In the genomic region with DNA sequence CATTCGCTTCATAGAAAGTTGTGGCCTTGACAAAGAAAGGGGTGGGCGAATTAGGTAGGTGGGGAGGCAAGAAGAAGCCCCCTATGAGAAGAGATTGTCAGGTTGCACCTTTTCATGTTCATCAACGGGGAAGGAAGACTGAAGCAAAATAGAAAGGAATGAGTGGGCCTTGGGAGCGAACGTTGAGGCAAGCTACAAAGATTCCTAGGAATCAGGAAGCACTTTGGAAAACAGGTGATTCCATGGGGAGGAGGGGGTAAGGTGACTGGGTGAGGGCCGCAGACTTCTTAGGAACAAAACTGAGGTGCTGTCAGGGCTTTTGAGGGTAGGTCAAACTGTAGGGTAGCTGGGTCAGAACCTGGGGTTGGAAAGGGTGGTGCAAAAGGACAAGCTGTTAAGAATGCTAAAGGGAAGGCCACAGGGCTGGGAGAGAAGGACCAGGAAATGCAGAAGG, we compare ENCODE assay signal across 8 cellular contexts. TPM values are rescaled to one million over a fixed set of nuclear protein-coding genes. Genes with fewer than 3 reads are reported as not detected.
DNase-seq lines count a peak whose midpoint lies in the region; ATAC-seq and TF ChIP-seq lines count a peak whose summit lies in the region.

No MANE protein-coding gene starts in this region.

- CTCF ChIA-PET in activated CD8-positive, alpha-beta T cell treated with anti-CD3 and anti-CD28 coated beads for 36 hours (lab: Charles Lee): interaction anchor here (1.0 to 2.2 kb wide), 6 partner anchors 11 to 318 kb away, joined by 3 to 12 read pairs (median 6); a partner anchor contains a TSS

- peaks cover 17% of the 10 kb centered on the region for H3K4me1 ChIP-seq in hepatocyte (ENCODE audit: insufficient read depth)

- no peaks in the 10 kb centered on the region for H3K36me3 ChIP-seq in hepatocyte (replicated peaks; ENCODE audit: insufficient read depth, low read depth)

- H3K4me3 Mint-ChIP-seq in activated T-cell treated with anti-CD3 and anti-CD28 coated beads, Interleukin-2, amount 50 U/mL, for 4 hours: peak overlapping the region; percentile 98
- H3K4me3 Mint-ChIP-seq in activated CD8-positive, alpha-beta T cell treated with anti-CD3 and anti-CD28 coated beads for 36 hours: peak overlapping the region; percentile 95

- H3K4me2 ChIP-seq in hepatocyte: peak overlapping the region; percentile 89

- H3K79me2 ChIP-seq in hepatocyte: peaks cover 56% of the 10 kb centered on the region

- intact Hi-C loops in activated CD8-positive, alpha-beta T cell treated with anti-CD3 and anti-CD28 coated beads for 36 hours (cut with micrococcal nuclease): loop anchor here (10.0 kb wide), 1 partner anchor 316 kb away; a partner anchor contains a TSS

- no peaks in the 10 kb centered on the region for H3K9me3 Mint-ChIP-seq in activated T-cell treated with anti-CD3 and anti-CD28 coated beads, Interleukin-2, amount 50 U/mL, for 4 hours
- H3K9me3 Mint-ChIP-seq in activated CD8-positive, alpha-beta T cell treated with anti-CD3 and anti-CD28 coated beads for 36 hours: no peaks in the 10 kb centered on the region

- peaks cover 56% of the 10 kb centered on the region for H3K4me1 Mint-ChIP-seq in activated T-cell treated with anti-CD3 and anti-CD28 coated beads, Interleukin-2, amount 50 U/mL, for 4 hours (ENCODE audit: low read depth)
- H3K4me1 Mint-ChIP-seq in activated CD8-positive, alpha-beta T cell treated with anti-CD3 and anti-CD28 coated beads for 36 hours (ENCODE audit: low read depth): peaks cover 53% of the 10 kb centered on the region

- no peaks in the 10 kb centered on the region for H3K9me2 ChIP-seq in hepatocyte (replicated peaks; ENCODE audit: insufficient read depth)

- H4K20me1 ChIP-seq in hepatocyte (ENCODE audit: insufficient read depth, poor library complexity, severe bottlenecking): no peaks in the 10 kb centered on the region

- H3K9me3 ChIP-seq in hepatocyte (ENCODE audit: low read depth): no peaks in the 10 kb centered on the region

- POLR2A ChIA-PET in activated CD8-positive, alpha-beta T cell treated with anti-CD3 and anti-CD28 coated beads for 36 hours (lab: Charles Lee): interaction anchor here (1.0 to 1.3 kb wide), 2 partner anchors 58 to 698 kb away, joined by 3 to 4 read pairs; no protein-coding TSS in a partner anchor

- no peak for DNase-seq in activated T-cell treated with anti-CD3 and anti-CD28 coated beads, Interleukin-2, amount 50 U/mL, for 4 hours
- DNase-seq in activated T-cell treated with anti-CD3 and anti-CD28 coated beads for 4 hours (no peak), hepatocyte (ENCODE audit: low spot score) (peak; percentile 32), GM13976 (ENCODE audit: low spot score) (no peak), NCI-H748 treated with DMSO at 0.1 percent for 48 hours (lab: John Stamatoyannopoulos, UW) (no peak)
- DNase-seq in activated CD8-positive, alpha-beta T cell treated with anti-CD3 and anti-CD28 coated beads for 36 hours: no peak
- no peak for DNase-seq in stimulated activated CD4-positive, alpha-beta T cell treated with anti-CD3 and anti-CD28 coated beads, Interleukin-4, amount 100 ng/mL, for 4 hours

- peak overlapping the region; percentile 95 for H3K27ac Mint-ChIP-seq in activated CD8-positive, alpha-beta T cell treated with anti-CD3 and anti-CD28 coated beads for 36 hours

- WGBS in hepatocyte (ENCODE audit: low lambda C conversion rate, missing lambda C conversion rate): 29% methylated on average over 6 of the region's 6 CpGs

- in situ Hi-C loops in GM13976 (cut with MboI; ENCODE audit: low sequenced_read_pairs, unreplicated experiment): no loop called here

- H3K27ac ChIP-seq in hepatocyte (peak overlapping the region; percentile 99), skin epidermis (peak overlapping the region; percentile 86 to 100 (median 99))

- no peaks in the 10 kb centered on the region for H3K27me3 Mint-ChIP-seq in activated T-cell treated with anti-CD3 and anti-CD28 coated beads, Interleukin-2, amount 50 U/mL, for 4 hours (ENCODE audit: low read depth)
- no peaks in the 10 kb centered on the region for H3K27me3 Mint-ChIP-seq in activated CD8-positive, alpha-beta T cell treated with anti-CD3 and anti-CD28 coated beads for 36 hours

- no peaks in the 10 kb centered on the region for H3K27me3 ChIP-seq in hepatocyte

- ATAC-seq in activated T-cell treated with anti-CD3 and anti-CD28 coated beads, Interleukin-2, amount 50 U/mL, for 4 hours: peak in 1 of 2 donors; percentile 1
- ATAC-seq in activated CD8-positive, alpha-beta T cell treated with anti-CD3 and anti-CD28 coated beads for 36 hours: no peak

- H3K4me3 ChIP-seq in hepatocyte (peak overlapping the region; percentile 79), skin epidermis (peak overlapping the region; percentile 64 to 98 (median 81))

- H3K36me3 Mint-ChIP-seq in activated T-cell treated with anti-CD3 and anti-CD28 coated beads, Interleukin-2, amount 50 U/mL, for 4 hours (ENCODE audit: insufficient read depth): peaks cover 13% of the 10 kb centered on the region
- H3K36me3 Mint-ChIP-seq in activated CD8-positive, alpha-beta T cell treated with anti-CD3 and anti-CD28 coated beads for 36 hours (ENCODE audit: low read depth): peaks cover 9% of the 10 kb centered on the region

- peak overlapping the region; percentile 70 for H2AFZ ChIP-seq in hepatocyte

- no peak for TF ChIP-seq CTCF in activated CD8-positive, alpha-beta T cell treated with anti-CD3 and anti-CD28 coated beads for 36 hours (IDR thresholded peaks at IDR 0.05)
- TF ChIP-seq CTCF in hepatocyte (IDR thresholded peaks at IDR 0.05; ENCODE audit: poor library complexity) (no peak), GM13976 (IDR thresholded peaks at IDR 0.05; ENCODE audit: borderline replicate concordance, control extremely low read depth, extremely low read depth, insufficient read depth, missing control alignments) (no peak)

RNA-seq across cellular contexts. Expression of a gene that starts 0.5 kb away (rescaled TPM):
- 10 to 100 TPM; 20.1 to 24.1 (median 20.9) TPM for total RNA-seq in activated T-cell treated with anti-CD3 and anti-CD28 coated beads, Interleukin-2, amount 50 U/mL, for 4 hours
- 10 to 100 TPM; 16.5 to 16.7 TPM for total RNA-seq in activated CD8-positive, alpha-beta T cell treated with anti-CD3 and anti-CD28 coated beads for 36 hours
- total RNA-seq in hepatocyte: 78.3 and 87.8 TPM in 2 replicates
- 86.4 and 91.4 TPM in 2 replicates for polyA plus RNA-seq in hepatocyte

RNA-seq across cellular contexts. Expression of a gene that starts 0.8 kb away (rescaled TPM):
- total RNA-seq in activated T-cell treated with anti-CD3 and anti-CD28 coated beads, Interleukin-2, amount 50 U/mL, for 4 hours: 10 to 100 TPM; 12.7 to 17.2 (median 13.0) TPM
- 10 to 100 TPM; 20.2 to 23.1 TPM for total RNA-seq in activated CD8-positive, alpha-beta T cell treated with anti-CD3 and anti-CD28 coated beads for 36 hours
- total RNA-seq in hepatocyte: 71.7 and 79.4 TPM in 2 replicates
- 28.7 and 29.3 TPM in 2 replicates for polyA plus RNA-seq in hepatocyte
